ENCODE assay signal across 32 cellular contexts in the genomic region with DNA sequence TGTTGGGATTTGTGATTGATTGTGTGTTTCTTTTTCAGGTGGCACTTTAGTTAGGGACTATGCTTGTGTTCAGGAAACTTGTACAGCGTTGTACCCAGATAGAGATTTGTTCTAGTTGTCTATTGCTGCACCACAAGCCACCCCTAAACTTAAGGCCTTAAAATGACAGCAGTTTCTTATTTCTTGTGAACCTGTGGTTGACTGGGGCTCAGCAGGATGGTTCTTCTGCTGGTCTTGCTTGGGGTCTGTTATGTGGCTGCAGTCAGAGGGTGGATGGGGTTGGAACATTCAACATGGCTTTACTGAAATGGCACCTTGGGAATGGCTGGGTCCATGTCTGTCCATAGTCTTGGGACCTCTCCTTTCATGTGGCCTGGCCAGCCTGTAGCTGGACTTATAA. TPM values are rescaled to one million over a fixed set of nuclear protein-coding genes. Genes with fewer than 3 reads are reported as not detected.
"Had no signal": no experiment of that assay in that cellular context is flagged by ENCODE, and none has a peak within 500 bp of the region (broad histone marks: within the 10 kb centered on the region; RNA-seq: fewer than 3 reads in every experiment).

No MANE protein-coding gene starts in this region.

- H3K27ac ChIP-seq: foreskin keratinocyte, lower lobe of right lung, neural progenitor cell, tibial artery had no signal

- H3K27me3 Mint-ChIP-seq: activated B cell treated with CpG ODN at 0.5 μM for 24 hours; activated CD4-positive, alpha-beta T cell treated with anti-CD3 and anti-CD28 coated beads for 36 hours; activated T-cell treated with anti-CD3 and anti-CD28 coated beads, Interleukin-2, amount 50 U/mL, for 24 hours; activated T-helper 17 cell treated with anti-CD3 and anti-CD28 coated beads, Interleukin-2, amount 50 U/mL, for 72 hours; brain; naive thymus-derived CD8-positive, alpha-beta T cell had no signal

- H3K9ac ChIP-seq: neural progenitor cell had no signal

- DNase-seq: activated B cell treated with CpG ODN at 0.5 μM for 24 hours; activated CD4-positive, alpha-beta T cell treated with anti-CD3 and anti-CD28 coated beads for 36 hours; activated CD4-positive, alpha-beta T cell treated with anti-CD3 and anti-CD28 coated beads, Interleukin-2, amount 50 U/mL, for 4 hours; activated CD8-positive, alpha-beta memory T cell treated with anti-CD3 and anti-CD28 coated beads for 24 hours; activated CD8-positive, alpha-beta memory T cell treated with anti-CD3 and anti-CD28 coated beads, Interleukin-2, amount 50 U/mL, for 4 hours; activated T-cell treated with anti-CD3 and anti-CD28 coated beads, Interleukin-2, amount 50 U/mL, for 24 hours; aorta; caudate nucleus; dermis blood vessel endothelial cell; effector memory CD4-positive, alpha-beta T cell; foreskin keratinocyte; immature natural killer cell; lower lobe of right lung; naive thymus-derived CD8-positive, alpha-beta T cell; posterior cingulate gyrus; stimulated activated CD4-positive, alpha-beta T cell treated with anti-CD3 and anti-CD28 coated beads, Interleukin-2, amount 100 ng/mL, for 48 hours; stimulated activated naive CD8-positive, alpha-beta T cell treated with anti-CD3 and anti-CD28 coated beads, Interleukin-15, Interleukin-2, amounts not matched to agents 100 U/mL and 50 U/mL, for 24 hours; substantia nigra; tibial artery had no signal

- H3K4me1 Mint-ChIP-seq: activated T-helper 17 cell treated with anti-CD3 and anti-CD28 coated beads, Interleukin-2, amount 50 U/mL, for 72 hours had no signal

- H3K9me3 Mint-ChIP-seq: activated T-helper 17 cell treated with anti-CD3 and anti-CD28 coated beads, Interleukin-2, amount 50 U/mL, for 72 hours; immature natural killer cell had no signal

- H3K4me3 Mint-ChIP-seq: activated B cell treated with CpG ODN at 0.5 μM for 24 hours; activated CD4-positive, alpha-beta T cell treated with anti-CD3 and anti-CD28 coated beads for 36 hours; activated T-cell treated with anti-CD3 and anti-CD28 coated beads, Interleukin-2, amount 50 U/mL, for 24 hours; activated T-helper 17 cell treated with anti-CD3 and anti-CD28 coated beads, Interleukin-2, amount 50 U/mL, for 72 hours; immature natural killer cell; naive thymus-derived CD8-positive, alpha-beta T cell; neural progenitor cell had no signal

- ATAC-seq: activated CD4-positive, alpha-beta T cell treated with anti-CD3 and anti-CD28 coated beads for 36 hours; activated naive CD4-positive, alpha-beta T cell treated with anti-CD3 and anti-CD28 coated beads, Interleukin-2, amount 50 U/mL, for 72 hours; activated T-helper 17 cell treated with anti-CD3 and anti-CD28 coated beads, Interleukin-2, amount 50 U/mL, for 72 hours; foreskin keratinocyte; naive thymus-derived CD8-positive, alpha-beta T cell; sciatic nerve; stimulated activated naive CD8-positive, alpha-beta T cell treated with anti-CD3 and anti-CD28 coated beads, Interleukin-15, Interleukin-2, amounts not matched to agents 100 U/mL and 50 U/mL, for 24 hours had no signal

- H3K4me3 ChIP-seq: lower lobe of right lung, neural progenitor cell, smooth muscle cell, tibial artery had no signal

- H3K36me3 ChIP-seq: lower lobe of right lung, neural progenitor cell had no signal

- H3K27ac Mint-ChIP-seq: activated CD4-positive, alpha-beta T cell treated with anti-CD3 and anti-CD28 coated beads for 36 hours; activated naive CD4-positive, alpha-beta T cell treated with anti-CD3 and anti-CD28 coated beads, Interleukin-2, amount 50 U/mL, for 72 hours; activated T-cell treated with anti-CD3 and anti-CD28 coated beads, Interleukin-2, amount 50 U/mL, for 24 hours; activated T-helper 17 cell treated with anti-CD3 and anti-CD28 coated beads, Interleukin-2, amount 50 U/mL, for 72 hours; immature natural killer cell; naive thymus-derived CD8-positive, alpha-beta T cell; neural progenitor cell had no signal

- H3K27me3 ChIP-seq: foreskin keratinocyte, neural progenitor cell, tibial artery had no signal

RNA-seq across cellular contexts. Expression of gene WDR87, which starts 28.9 kb away (rescaled TPM):
- total RNA-seq: activated B cell treated with CpG ODN at 0.5 μM for 24 hours; activated CD4-positive, alpha-beta T cell treated with anti-CD3 and anti-CD28 coated beads for 36 hours; activated naive CD4-positive, alpha-beta T cell treated with anti-CD3 and anti-CD28 coated beads, Interleukin-2, amount 50 U/mL, for 72 hours; activated T-helper 17 cell treated with anti-CD3 and anti-CD28 coated beads, Interleukin-2, amount 50 U/mL, for 72 hours; aorta; dermis blood vessel endothelial cell; foreskin keratinocyte; glomerular endothelial cell; kidney epithelial cell; left lobe of liver; lower lobe of right lung; mesenteric fat pad; mucosa of gallbladder; naive thymus-derived CD8-positive, alpha-beta T cell; omental fat pad; renal cortical epithelial cell; sciatic nerve; smooth muscle cell had no signal
